Comparison of ENCODE assay signal across 8 cellular contexts in the genomic region with DNA sequence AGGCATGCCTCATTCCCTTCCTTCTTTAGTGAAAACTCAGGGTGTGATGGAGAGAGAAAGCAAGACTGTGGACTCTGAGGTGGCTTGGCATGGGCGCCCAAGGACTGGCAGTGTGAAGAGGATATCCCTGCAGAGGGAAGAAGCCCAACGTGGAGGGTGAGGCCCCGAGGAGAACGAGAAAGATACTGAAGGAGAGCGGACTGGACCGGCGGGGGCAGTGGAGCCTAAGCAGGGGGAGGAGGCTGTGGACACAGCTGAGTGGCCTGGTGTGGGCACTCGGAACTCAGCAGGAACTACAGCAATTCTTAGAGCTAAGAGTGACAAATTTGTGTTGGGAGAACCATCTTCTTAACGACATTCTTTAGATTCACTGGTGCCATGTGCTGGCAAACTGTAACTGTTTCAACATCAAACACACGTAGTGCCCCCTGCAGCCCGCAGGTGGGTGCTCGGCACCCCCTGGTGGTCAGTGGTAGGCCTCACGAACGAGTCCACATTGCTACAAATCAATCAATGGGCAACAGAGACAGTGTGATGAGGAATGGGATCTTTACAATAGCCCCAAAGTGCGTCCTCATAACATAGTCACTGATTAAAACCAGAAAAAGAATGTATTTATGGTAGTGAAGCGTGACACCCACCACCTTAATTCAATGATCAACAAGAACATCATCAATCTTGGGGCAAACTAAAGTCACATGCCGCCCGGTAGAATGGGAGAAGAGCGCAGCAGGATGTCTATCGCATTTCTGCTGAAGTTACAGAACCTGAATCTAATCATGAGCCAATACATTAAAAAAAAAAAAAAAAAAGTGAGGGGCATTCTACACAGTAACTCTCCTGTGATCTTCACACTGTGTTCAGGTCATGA.
DNase-seq lines count a peak whose midpoint lies in the region.

No MANE protein-coding gene starts in this region.

- DNase-seq in NK-92 treated with Interleukin-12 subunit alpha and Interleukin-12 subunit beta, amount 100 ng/mL, for 24 hours (lab: John Stamatoyannopoulos, UW) = peak; percentile 13
- no peak for DNase-seq in NK-92 (lab: John Stamatoyannopoulos, UW; ENCODE audit: unreplicated experiment)
- DNase-seq in KBM-7 = peak; percentile 37
- peak; percentile 69 for DNase-seq in activated CD8-positive, alpha-beta memory T cell treated with anti-CD3 and anti-CD28 coated beads for 24 hours
- DNase-seq in glomerular visceral epithelial cell (ENCODE audit: extremely low spot score) = peak; percentile 13
- DNase-seq in stimulated activated CD4-positive, alpha-beta T cell treated with anti-CD3 and anti-CD28 coated beads, Interleukin-1b, Interleukin-23, amount 100 ng/mL, for 48 hours = peak; percentile 46
- no peak for DNase-seq in NCI-H1092 (lab: John Stamatoyannopoulos, UW)
- DNase-seq in NCI-H187 treated with DMSO at 0.1 percent for 48 hours (lab: John Stamatoyannopoulos, UW) = no peak

- in situ Hi-C loops in KBM-7 (cut with MboI; ENCODE audit: low pct_unique_long_range_greater_than_20kb, low sequenced_read_pairs) = no loop called here

Comparison
In these comparisons a context has a peak if more than half of its experiments do, and no peak if none do; other contexts are left out.
1. DNase-seq: peak in NK-92 treated with Interleukin-12 subunit alpha and Interleukin-12 subunit beta, amount 100 ng/mL, for 24 hours (single experiment), KBM-7 (single experiment), activated CD8-positive, alpha-beta memory T cell treated with anti-CD3 and anti-CD28 coated beads for 24 hours (single experiment), glomerular visceral epithelial cell (single experiment) and stimulated activated CD4-positive, alpha-beta T cell treated with anti-CD3 and anti-CD28 coated beads, Interleukin-1b, Interleukin-23, amount 100 ng/mL, for 48 hours (single experiment); none in NK-92 (single experiment), NCI-H1092 (single experiment) and NCI-H187 treated with DMSO at 0.1 percent for 48 hours (single experiment).